ENCODE assay signal across 1 cellular context in genomic region chr19:47243776-47244547, GRCh38.
TF ChIP-seq lines count a peak whose summit lies in the region.

No MANE protein-coding gene starts in this region.

TF ChIP-seq in H1, 55 proteins besides CTCF, POLR2A, EP300 and RAD21 (continued from another document):
- TF ChIP-seq HDAC2 (IDR thresholded peaks at IDR 0.05; ENCODE audit: borderline replicate concordance in 1 of 2, low read depth in 2 of 2, low read length in 2 of 2) (peak; percentile 53 to 100; a peak in 3 of 4 replicates), EZH2 (IDR thresholded peaks at IDR 0.05; ENCODE audit: low read depth, low read length, severe bottlenecking) (no peak), EGR1 (IDR thresholded peaks at IDR 0.05; ENCODE audit: borderline replicate concordance, low read depth, low read length) (peak; percentile 50; the same call in 1 of the 2 replicates), SRF (IDR thresholded peaks at IDR 0.05; ENCODE audit: low read depth, low read length) (0 out of 2 replicates have a peak, but pooled peaks have one; percentile 31), CBX8 (IDR thresholded peaks at IDR 0.05; ENCODE audit: borderline replicate concordance, low read depth, low read length) (no peak), SIRT6 (IDR thresholded peaks at IDR 0.05; ENCODE audit: low read length) (no peak), ASH2L (IDR thresholded peaks at IDR 0.05; ENCODE audit: low read length) (no peak), TAF7 (optimal IDR thresholded peaks at IDR 0.05; ENCODE audit: borderline replicate concordance, low read depth, low read length) (no peak), BRCA1 (IDR thresholded peaks at IDR 0.05; ENCODE audit: low read depth, low read length) (no peak), RFX5 (IDR thresholded peaks at IDR 0.05; ENCODE audit: borderline replicate concordance, low read depth, low read length) (no peak), NRF1 (IDR thresholded peaks at IDR 0.05; ENCODE audit: low read depth, low read length) (no peak), KDM1A (IDR thresholded peaks at IDR 0.05; ENCODE audit: borderline replicate concordance, low read length) (peak; percentile 99), USF2 (IDR thresholded peaks at IDR 0.05; ENCODE audit: low read length) (no peak), CHD2 (IDR thresholded peaks at IDR 0.05; ENCODE audit: low read length) (no peak), MAX (IDR thresholded peaks at IDR 0.05) (peak; percentile 77), CEBPB (IDR thresholded peaks at IDR 0.05; ENCODE audit: low read depth, low read length) (peak; percentile 97), SAP30 (IDR thresholded peaks at IDR 0.05; ENCODE audit: insufficient read depth, insufficient replicate concordance, low read length) (no peak), YY1 (IDR thresholded peaks at IDR 0.05; ENCODE audit: low read depth, low read length) (no peak), HDAC6 (IDR thresholded peaks at IDR 0.05; ENCODE audit: low read depth, low read length) (no peak), NANOG (IDR thresholded peaks at IDR 0.05; ENCODE audit: insufficient read depth, low read depth, low read length, poor library complexity, severe bottlenecking) (no peak), POLR2AphosphoS5 (IDR thresholded peaks at IDR 0.05; ENCODE audit: low read depth, low read length) (no peak), SP1 (IDR thresholded peaks at IDR 0.05; ENCODE audit: low read depth, low read length) (no peak), CBX5 (IDR thresholded peaks at IDR 0.05; ENCODE audit: low read depth, low read length) (no peak), TCF12 (IDR thresholded peaks at IDR 0.05; ENCODE audit: low read depth, low read length) (no peak), SIN3A (conservative IDR thresholded peaks at IDR 0.05 in 1 of 2, IDR thresholded peaks at IDR 0.05 in 1 of 2; ENCODE audit: low read depth in 1 of 2, low read length in 2 of 2) (peak in 1 of 2 experiments; percentile 80; a peak in 2 of 4 replicates), CHD1 (IDR thresholded peaks at IDR 0.05; ENCODE audit: low read depth, low read length) (no peak), JUND (IDR thresholded peaks at IDR 0.05; ENCODE audit: low read length) (peak; percentile 93), CREB1 (IDR thresholded peaks at IDR 0.05) (peak; percentile 60; the same call in 1 of the 2 replicates), SUZ12 (IDR thresholded peaks at IDR 0.05; ENCODE audit: low read length) (no peak), JUN (IDR thresholded peaks at IDR 0.05; ENCODE audit: low read depth, low read length) (peak; percentile 90), SIX5 (IDR thresholded peaks at IDR 0.05; ENCODE audit: low read depth, low read length) (no peak), SP4 (IDR thresholded peaks at IDR 0.05; ENCODE audit: low read length) (peak; percentile 45; the same call in 1 of the 2 replicates), KDM5A (IDR thresholded peaks at IDR 0.05; ENCODE audit: low read length) (no peak), PHF8 (conservative IDR thresholded peaks at IDR 0.05; ENCODE audit: low read depth, low read length) (no peak; the same call in 1 of the 2 replicates), TEAD4 (IDR thresholded peaks at IDR 0.05; ENCODE audit: low read depth, low read length) (0 out of 2 replicates have a peak, but pooled peaks have one; percentile 32), SP2 (IDR thresholded peaks at IDR 0.05; ENCODE audit: low read length) (no peak), RNF2 (IDR thresholded peaks at IDR 0.05; ENCODE audit: borderline replicate concordance, low read depth, low read length, missing control alignments, poor library complexity, severe bottlenecking) (no peak), MAFK (IDR thresholded peaks at IDR 0.05; ENCODE audit: low read depth, low read length) (no peak), GABPA (IDR thresholded peaks at IDR 0.05; ENCODE audit: borderline replicate concordance, insufficient read depth, low read length) (0 out of 2 replicates have a peak, but pooled peaks have one; percentile 55), KDM4A (IDR thresholded peaks at IDR 0.05; ENCODE audit: low read depth, low read length, severe bottlenecking) (peak; percentile 9), RXRA (IDR thresholded peaks at IDR 0.05; ENCODE audit: insufficient read depth, low read depth, low read length) (no peak), GTF2F1 (IDR thresholded peaks at IDR 0.05; ENCODE audit: borderline replicate concordance, low read depth, low read length) (no peak; the same call in 1 of the 2 replicates), ZNF274 (IDR thresholded peaks at IDR 0.05; ENCODE audit: borderline replicate concordance, extremely low read depth, low read length) (no peak), BACH1 (IDR thresholded peaks at IDR 0.05; ENCODE audit: low read length) (peak; percentile 65; the same call in 1 of the 2 replicates), BCL11A (IDR thresholded peaks at IDR 0.05; ENCODE audit: low read depth in 2 of 2, low read length in 2 of 2) (no peak), TBP (IDR thresholded peaks at IDR 0.05; ENCODE audit: low read depth, low read length) (peak; percentile 52; the same call in 1 of the 2 replicates), FOSL1 (IDR thresholded peaks at IDR 0.05; ENCODE audit: insufficient read depth, low read depth, low read length) (no peak)
- TF ChIP-seq, protein P1, sequence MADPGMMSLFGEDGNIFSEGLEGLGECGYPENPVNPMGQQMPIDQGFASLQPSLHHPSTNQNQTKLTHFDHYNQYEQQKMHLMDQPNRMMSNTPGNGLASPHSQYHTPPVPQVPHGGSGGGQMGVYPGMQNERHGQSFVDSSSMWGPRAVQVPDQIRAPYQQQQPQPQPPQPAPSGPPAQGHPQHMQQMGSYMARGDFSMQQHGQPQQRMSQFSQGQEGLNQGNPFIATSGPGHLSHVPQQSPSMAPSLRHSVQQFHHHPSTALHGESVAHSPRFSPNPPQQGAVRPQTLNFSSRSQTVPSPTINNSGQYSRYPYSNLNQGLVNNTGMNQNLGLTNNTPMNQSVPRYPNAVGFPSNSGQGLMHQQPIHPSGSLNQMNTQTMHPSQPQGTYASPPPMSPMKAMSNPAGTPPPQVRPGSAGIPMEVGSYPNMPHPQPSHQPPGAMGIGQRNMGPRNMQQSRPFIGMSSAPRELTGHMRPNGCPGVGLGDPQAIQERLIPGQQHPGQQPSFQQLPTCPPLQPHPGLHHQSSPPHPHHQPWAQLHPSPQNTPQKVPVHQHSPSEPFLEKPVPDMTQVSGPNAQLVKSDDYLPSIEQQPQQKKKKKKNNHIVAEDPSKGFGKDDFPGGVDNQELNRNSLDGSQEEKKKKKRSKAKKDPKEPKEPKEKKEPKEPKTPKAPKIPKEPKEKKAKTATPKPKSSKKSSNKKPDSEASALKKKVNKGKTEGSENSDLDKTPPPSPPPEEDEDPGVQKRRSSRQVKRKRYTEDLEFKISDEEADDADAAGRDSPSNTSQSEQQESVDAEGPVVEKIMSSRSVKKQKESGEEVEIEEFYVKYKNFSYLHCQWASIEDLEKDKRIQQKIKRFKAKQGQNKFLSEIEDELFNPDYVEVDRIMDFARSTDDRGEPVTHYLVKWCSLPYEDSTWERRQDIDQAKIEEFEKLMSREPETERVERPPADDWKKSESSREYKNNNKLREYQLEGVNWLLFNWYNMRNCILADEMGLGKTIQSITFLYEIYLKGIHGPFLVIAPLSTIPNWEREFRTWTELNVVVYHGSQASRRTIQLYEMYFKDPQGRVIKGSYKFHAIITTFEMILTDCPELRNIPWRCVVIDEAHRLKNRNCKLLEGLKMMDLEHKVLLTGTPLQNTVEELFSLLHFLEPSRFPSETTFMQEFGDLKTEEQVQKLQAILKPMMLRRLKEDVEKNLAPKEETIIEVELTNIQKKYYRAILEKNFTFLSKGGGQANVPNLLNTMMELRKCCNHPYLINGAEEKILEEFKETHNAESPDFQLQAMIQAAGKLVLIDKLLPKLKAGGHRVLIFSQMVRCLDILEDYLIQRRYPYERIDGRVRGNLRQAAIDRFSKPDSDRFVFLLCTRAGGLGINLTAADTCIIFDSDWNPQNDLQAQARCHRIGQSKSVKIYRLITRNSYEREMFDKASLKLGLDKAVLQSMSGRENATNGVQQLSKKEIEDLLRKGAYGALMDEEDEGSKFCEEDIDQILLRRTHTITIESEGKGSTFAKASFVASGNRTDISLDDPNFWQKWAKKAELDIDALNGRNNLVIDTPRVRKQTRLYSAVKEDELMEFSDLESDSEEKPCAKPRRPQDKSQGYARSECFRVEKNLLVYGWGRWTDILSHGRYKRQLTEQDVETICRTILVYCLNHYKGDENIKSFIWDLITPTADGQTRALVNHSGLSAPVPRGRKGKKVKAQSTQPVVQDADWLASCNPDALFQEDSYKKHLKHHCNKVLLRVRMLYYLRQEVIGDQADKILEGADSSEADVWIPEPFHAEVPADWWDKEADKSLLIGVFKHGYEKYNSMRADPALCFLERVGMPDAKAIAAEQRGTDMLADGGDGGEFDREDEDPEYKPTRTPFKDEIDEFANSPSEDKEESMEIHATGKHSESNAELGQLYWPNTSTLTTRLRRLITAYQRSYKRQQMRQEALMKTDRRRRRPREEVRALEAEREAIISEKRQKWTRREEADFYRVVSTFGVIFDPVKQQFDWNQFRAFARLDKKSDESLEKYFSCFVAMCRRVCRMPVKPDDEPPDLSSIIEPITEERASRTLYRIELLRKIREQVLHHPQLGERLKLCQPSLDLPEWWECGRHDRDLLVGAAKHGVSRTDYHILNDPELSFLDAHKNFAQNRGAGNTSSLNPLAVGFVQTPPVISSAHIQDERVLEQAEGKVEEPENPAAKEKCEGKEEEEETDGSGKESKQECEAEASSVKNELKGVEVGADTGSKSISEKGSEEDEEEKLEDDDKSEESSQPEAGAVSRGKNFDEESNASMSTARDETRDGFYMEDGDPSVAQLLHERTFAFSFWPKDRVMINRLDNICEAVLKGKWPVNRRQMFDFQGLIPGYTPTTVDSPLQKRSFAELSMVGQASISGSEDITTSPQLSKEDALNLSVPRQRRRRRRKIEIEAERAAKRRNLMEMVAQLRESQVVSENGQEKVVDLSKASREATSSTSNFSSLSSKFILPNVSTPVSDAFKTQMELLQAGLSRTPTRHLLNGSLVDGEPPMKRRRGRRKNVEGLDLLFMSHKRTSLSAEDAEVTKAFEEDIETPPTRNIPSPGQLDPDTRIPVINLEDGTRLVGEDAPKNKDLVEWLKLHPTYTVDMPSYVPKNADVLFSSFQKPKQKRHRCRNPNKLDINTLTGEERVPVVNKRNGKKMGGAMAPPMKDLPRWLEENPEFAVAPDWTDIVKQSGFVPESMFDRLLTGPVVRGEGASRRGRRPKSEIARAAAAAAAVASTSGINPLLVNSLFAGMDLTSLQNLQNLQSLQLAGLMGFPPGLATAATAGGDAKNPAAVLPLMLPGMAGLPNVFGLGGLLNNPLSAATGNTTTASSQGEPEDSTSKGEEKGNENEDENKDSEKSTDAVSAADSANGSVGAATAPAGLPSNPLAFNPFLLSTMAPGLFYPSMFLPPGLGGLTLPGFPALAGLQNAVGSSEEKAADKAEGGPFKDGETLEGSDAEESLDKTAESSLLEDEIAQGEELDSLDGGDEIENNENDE (IDR thresholded peaks at IDR 0.05; ENCODE audit: insufficient replicate concordance, low read length) = no peak
- TF ChIP-seq, protein P2, sequence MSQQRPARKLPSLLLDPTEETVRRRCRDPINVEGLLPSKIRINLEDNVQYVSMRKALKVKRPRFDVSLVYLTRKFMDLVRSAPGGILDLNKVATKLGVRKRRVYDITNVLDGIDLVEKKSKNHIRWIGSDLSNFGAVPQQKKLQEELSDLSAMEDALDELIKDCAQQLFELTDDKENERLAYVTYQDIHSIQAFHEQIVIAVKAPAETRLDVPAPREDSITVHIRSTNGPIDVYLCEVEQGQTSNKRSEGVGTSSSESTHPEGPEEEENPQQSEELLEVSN (IDR thresholded peaks at IDR 0.05) = peak; percentile 70
- TF ChIP-seq, protein P3, sequence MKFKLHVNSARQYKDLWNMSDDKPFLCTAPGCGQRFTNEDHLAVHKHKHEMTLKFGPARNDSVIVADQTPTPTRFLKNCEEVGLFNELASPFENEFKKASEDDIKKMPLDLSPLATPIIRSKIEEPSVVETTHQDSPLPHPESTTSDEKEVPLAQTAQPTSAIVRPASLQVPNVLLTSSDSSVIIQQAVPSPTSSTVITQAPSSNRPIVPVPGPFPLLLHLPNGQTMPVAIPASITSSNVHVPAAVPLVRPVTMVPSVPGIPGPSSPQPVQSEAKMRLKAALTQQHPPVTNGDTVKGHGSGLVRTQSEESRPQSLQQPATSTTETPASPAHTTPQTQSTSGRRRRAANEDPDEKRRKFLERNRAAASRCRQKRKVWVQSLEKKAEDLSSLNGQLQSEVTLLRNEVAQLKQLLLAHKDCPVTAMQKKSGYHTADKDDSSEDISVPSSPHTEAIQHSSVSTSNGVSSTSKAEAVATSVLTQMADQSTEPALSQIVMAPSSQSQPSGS (IDR thresholded peaks at IDR 0.05; ENCODE audit: low read length) = peak; percentile 94
- TF ChIP-seq, protein P4, sequence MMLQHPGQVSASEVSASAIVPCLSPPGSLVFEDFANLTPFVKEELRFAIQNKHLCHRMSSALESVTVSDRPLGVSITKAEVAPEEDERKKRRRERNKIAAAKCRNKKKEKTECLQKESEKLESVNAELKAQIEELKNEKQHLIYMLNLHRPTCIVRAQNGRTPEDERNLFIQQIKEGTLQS (IDR thresholded peaks at IDR 0.05; ENCODE audit: insufficient read depth, low read depth, low read length) = peak; percentile 89
